In the genomic region with DNA sequence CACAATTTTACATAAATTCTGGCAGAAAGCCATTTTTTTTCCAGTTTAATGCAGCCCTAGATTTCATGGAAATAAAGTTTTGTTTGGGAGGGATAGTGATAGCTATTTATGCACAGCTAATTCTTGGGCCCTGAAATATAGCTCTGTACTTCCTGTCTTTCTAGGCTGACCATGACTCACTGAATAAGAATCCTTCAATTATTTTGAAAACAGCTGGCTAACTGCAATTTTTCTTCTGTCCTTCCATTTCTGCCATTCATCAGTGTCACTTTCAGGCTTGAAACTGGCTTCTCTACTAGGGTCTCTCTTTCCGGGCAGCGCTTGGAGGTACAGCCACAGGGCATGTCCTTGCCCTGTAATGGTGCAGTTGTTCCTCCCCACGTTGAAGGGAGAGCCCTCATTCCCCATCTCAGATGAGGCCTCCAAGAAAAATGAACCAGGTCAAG, we compare ENCODE assay signal across 12 cellular contexts.
DNase-seq lines count a peak whose midpoint lies in the region; ATAC-seq and TF ChIP-seq lines count a peak whose summit lies in the region.
"Had no signal": no experiment of that assay in that cellular context is flagged by ENCODE, and none has a peak within 500 bp of the region (broad histone marks: within the 10 kb centered on the region; RNA-seq: fewer than 3 reads in every experiment).

No MANE protein-coding gene starts in this region.

- no TSS peak for BruUV-seq in mammary epithelial cell (replicated peaks; lab: Mats Ljungman, UMichigan)

- H3K4me1 ChIP-seq in heart left ventricle = peaks cover 0 to 44% (median 22%) of the 10 kb centered on the region in 12 donors
- H3K4me1 ChIP-seq in mammary epithelial cell (ENCODE audit: insufficient read depth, low read length) = peaks cover 33% of the 10 kb centered on the region
- H3K4me1 ChIP-seq in mucosa of descending colon (ENCODE audit: low read depth) = peaks cover 3% of the 10 kb centered on the region

- H3K36me3 ChIP-seq in heart left ventricle (no peaks in the 10 kb centered on the region), mammary epithelial cell (ENCODE audit: insufficient read depth, low read length) (no peaks in the 10 kb centered on the region), mucosa of descending colon (ENCODE audit: low read depth) (no peaks in the 10 kb centered on the region)

- CTCF ChIA-PET in mammary epithelial cell (lab: Charles Lee; ENCODE audit: low non-redundant PET) = no interaction called here

- TF ChIP-seq CTCF in heart left ventricle (IDR thresholded peaks at IDR 0.05) (no peak), mammary epithelial cell (conservative IDR thresholded peaks at IDR 0.05 in 1 of 2, IDR thresholded peaks at IDR 0.05 in 1 of 2; ENCODE audit: extremely low read depth in 1 of 2, insufficient read depth in 1 of 2, low read depth in 1 of 2, low read length in 2 of 2) (no peak), mucosa of descending colon (IDR thresholded peaks at IDR 0.05) (no peak)

- no peaks in the 10 kb centered on the region for H3K79me2 ChIP-seq in mammary epithelial cell (ENCODE audit: insufficient read depth, low read length)

- DNase-seq in heart left ventricle (no peak), cardiac septum (ENCODE audit: low spot score) (no peak), mammary epithelial cell (peak; percentile 48), left kidney (ENCODE audit: low read depth, low spot score) (peak; percentile 64), mucosa of descending colon (no peak), NCI-H748 treated with DMSO at 0.1 percent for 48 hours (lab: John Stamatoyannopoulos, UW) (no peak)
- no peak for DNase-seq in activated naive CD4-positive, alpha-beta T cell treated with Interleukin-2 at 50 U/mL for 16 hours
- DNase-seq: activated T-cell treated with anti-CD3 and anti-CD28 coated beads, Interleukin-2, amount 50 U/mL, for 24 hours; glutamatergic neuron; nucleus accumbens; SHP77 treated with DMSO at 0.1 percent for 48 hours had no signal

- H3K9me3 ChIP-seq in heart left ventricle = peaks cover 0 to 19% (median 8%) of the 10 kb centered on the region in 12 donors
- peaks cover 4% of the 10 kb centered on the region for H3K9me3 ChIP-seq in mammary epithelial cell (replicated peaks; ENCODE audit: insufficient read depth, low read length)
- H3K9me3 ChIP-seq in mucosa of descending colon = peaks cover 8% of the 10 kb centered on the region

- peak overlapping the region; percentile 39 for H2AFZ ChIP-seq in mammary epithelial cell (ENCODE audit: low read depth, low read length)

- ATAC-seq in heart left ventricle (peak in 3 of 4 donors; percentile 50 to 81 (median 78)), mucosa of descending colon (no peak), GM19397 (IDR thresholded peaks at IDR 0.05; ENCODE audit: unreplicated experiment) (no peak)

- no peaks in the 10 kb centered on the region for H3K27me3 ChIP-seq in heart left ventricle
- no peaks in the 10 kb centered on the region for H3K27me3 ChIP-seq in mammary epithelial cell (ENCODE audit: insufficient read depth, low read length)

- dilution Hi-C loops in mammary epithelial cell (cut with HindIII; ENCODE audit: low sequenced_read_pairs) = no loop called here

- intact Hi-C loops in heart left ventricle (cut with DNase I) = no loop called here
- intact Hi-C loops in cardiac septum (cut with DNase I) = no loop called here
- intact Hi-C loops in mammary epithelial cell (cut with micrococcal nuclease) = no loop called here
- intact Hi-C loops in mucosa of descending colon (cut with DNase I, micrococcal nuclease) = no loop called here

- no peak for TF ChIP-seq POLR2A in heart left ventricle (IDR thresholded peaks at IDR 0.05)

- peak overlapping the region; percentile 28 for H3K4me2 ChIP-seq in mammary epithelial cell (ENCODE audit: insufficient read depth, low read depth, low read length)

- H3K27ac ChIP-seq in heart left ventricle (peak overlapping the region in 9 of 12 donors; percentile 2 to 67 (median 34)), mammary epithelial cell (ENCODE audit: insufficient read depth, low read depth, low read length) (no peak overlapping the region)

- no peaks in the 10 kb centered on the region for H4K20me1 ChIP-seq in mammary epithelial cell (ENCODE audit: insufficient read depth, low read length)

- WGBS in heart left ventricle, 4 donors = 36 to 67% (median 50%) methylated on average over 3 of the region's 3 CpGs
- 98% methylated on average over 3 of the region's 3 CpGs for WGBS in mammary epithelial cell (ENCODE audit: low coverage, missing lambda C conversion rate)

- H3K9ac ChIP-seq in mammary epithelial cell (ENCODE audit: insufficient read depth, low read length) = no peak overlapping the region

- in situ Hi-C loops in mammary epithelial cell (cut with MboI; ENCODE audit: low sequenced_read_pairs in 2 of 2) = no loop called here

- H3K4me3 ChIP-seq in heart left ventricle (no peak overlapping the region), mammary epithelial cell (replicated peaks in 1 of 3; ENCODE audit: insufficient read depth in 1 of 3, low read depth in 2 of 3, low read length in 3 of 3) (no peak overlapping the region), mucosa of descending colon (no peak overlapping the region)

Comparison
In these comparisons a context has a peak if more than half of its experiments do, and no peak if none do; other contexts are left out.
1. ATAC-seq: peak in heart left ventricle (3 of 4); none in mucosa of descending colon (single experiment) and GM19397 (single experiment).
2. DNase-seq: peak in mammary epithelial cell (single experiment) and left kidney (single experiment); none in heart left ventricle (0 of 5), cardiac septum (single experiment), mucosa of descending colon (0 of 3), activated naive CD4-positive, alpha-beta T cell treated with Interleukin-2 at 50 U/mL for 16 hours (single experiment) and NCI-H748 treated with DMSO at 0.1 percent for 48 hours (single experiment).